Comparison of ENCODE assay signal across 18 cellular contexts in the genomic region with DNA sequence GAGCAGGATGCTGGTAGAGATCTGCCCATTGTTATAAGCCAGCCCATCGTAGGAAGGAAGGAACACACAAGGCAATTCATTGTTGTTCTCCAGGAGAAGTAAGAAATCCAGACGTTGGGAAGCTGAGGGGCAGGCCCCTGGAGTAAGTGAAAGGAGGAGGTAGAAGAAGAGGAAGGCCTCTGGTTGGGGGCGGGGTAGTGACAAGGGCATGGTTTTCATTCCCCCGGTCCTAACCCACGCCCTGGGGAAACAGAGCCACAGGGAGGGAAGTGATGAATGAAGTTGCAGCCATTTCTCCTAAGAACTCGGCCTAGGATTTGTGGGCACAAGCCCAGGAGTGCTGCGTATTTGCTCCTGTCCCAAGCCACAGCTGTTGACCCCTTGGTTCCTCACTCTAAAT. TPM values are rescaled to one million over a fixed set of nuclear protein-coding genes. Genes with fewer than 3 reads are reported as not detected.
A peak's percentile ranks its signal among the peaks of the same experiment; 100 is the strongest.
DNase-seq lines count a peak whose midpoint lies in the region; ATAC-seq, FAIRE-seq and TF ChIP-seq lines count a peak whose summit lies in the region.
"Had no signal": no experiment of that assay in that cellular context is flagged by ENCODE, and none has a peak within 500 bp of the region (broad histone marks: within the 10 kb centered on the region; RNA-seq: fewer than 3 reads in every experiment).

No MANE protein-coding gene starts in this region.

- peak overlapping the region; percentile 29 for H3K4me2 ChIP-seq in fibroblast of lung (ENCODE audit: extremely low read depth, insufficient read depth, low read length)
- H3K4me2 ChIP-seq in osteoblast (ENCODE audit: insufficient read depth, low read length), result no peak overlapping the region
- H3K4me2 ChIP-seq: BLaER1 had no signal

- peaks cover 64% of the 10 kb centered on the region for H3K79me2 ChIP-seq in fibroblast of lung (ENCODE audit: control insufficient read depth, insufficient read depth, low read length)
- H3K79me2 ChIP-seq in osteoblast (ENCODE audit: insufficient read depth, low read length), result peaks cover 11% of the 10 kb centered on the region

- no peaks in the 10 kb centered on the region for H3K9me3 ChIP-seq in CD4-positive, alpha-beta memory T cell (ENCODE audit: control insufficient read depth in 1 of 2, low read length in 2 of 2)
- no peaks in the 10 kb centered on the region for H3K9me3 ChIP-seq in fibroblast of lung (ENCODE audit: control insufficient read depth, insufficient read depth, low read depth, low read length)
- no peaks in the 10 kb centered on the region for H3K9me3 ChIP-seq in osteoblast (ENCODE audit: low read depth, low read length)
- H3K9me3 ChIP-seq: colonic mucosa had no signal

- no peak overlapping the region for H3K4me3 ChIP-seq in CD4-positive, alpha-beta memory T cell (ENCODE audit: low read length in 2 of 2)
- peak overlapping the region in 1 of 4 experiments; percentile 7 for H3K4me3 ChIP-seq in fibroblast of lung (replicated peaks in 1 of 4; ENCODE audit: control extremely low read depth in 1 of 4, insufficient read depth in 1 of 4, low read depth in 3 of 4, low read length in 4 of 4)
- no peak overlapping the region for H3K4me3 ChIP-seq in osteoblast (ENCODE audit: insufficient read depth, low read length)
- H3K4me3 ChIP-seq: BLaER1, colonic mucosa had no signal

- TF ChIP-seq CTCF in fibroblast of lung (conservative IDR thresholded peaks at IDR 0.05 in 1 of 2, IDR thresholded peaks at IDR 0.05 in 1 of 2; ENCODE audit: low read depth in 1 of 2, low read length in 2 of 2) (no peak), osteoblast (IDR thresholded peaks at IDR 0.05; ENCODE audit: extremely low read depth, low read depth, low read length) (no peak)

- H4K20me1 ChIP-seq in fibroblast of lung (ENCODE audit: control insufficient read depth, extremely low read depth, insufficient read depth, low read length) (no peaks in the 10 kb centered on the region), osteoblast (ENCODE audit: insufficient read depth, low read length) (peaks cover 3% of the 10 kb centered on the region)

- H3K4me1 ChIP-seq in CD4-positive, alpha-beta memory T cell (ENCODE audit: insufficient read depth, low read length), result peaks cover 98% of the 10 kb centered on the region
- H3K4me1 ChIP-seq in fibroblast of lung (ENCODE audit: control insufficient read depth, extremely low read depth, insufficient read depth, low read length), result peaks cover 29% of the 10 kb centered on the region
- H3K4me1 ChIP-seq in osteoblast (ENCODE audit: insufficient read depth, low read length), result peaks cover 14% of the 10 kb centered on the region

- H3K9me3 Mint-ChIP-seq in CD4-positive, alpha-beta memory T cell, result no peaks in the 10 kb centered on the region

- in situ Hi-C loops in SK-MEL-5 (cut with HindIII; ENCODE audit: low pct_unique_long_range_greater_than_20kb, low sequenced_read_pairs), result no loop called here

- no peak for DNase-seq in CD4-positive, alpha-beta memory T cell
- peak; percentile 28 for DNase-seq in SK-MEL-5 (ENCODE audit: low read depth, low spot score)
- DNase-seq in fibroblast of lung (ENCODE audit: low read depth in 2 of 2), result no peak
- DNase-seq in osteoblast (ENCODE audit: insufficient read length, low spot score, missing footprints), result no peak
- DNase-seq in NCI-H146 treated with DMSO at 0.1 percent for 48 hours (lab: John Stamatoyannopoulos, UW; ENCODE audit: unreplicated experiment), result no peak
- DNase-seq in HTR-8/SVneo (ENCODE audit: insufficient read length, low spot score), result no peak
- DNase-seq: activated CD4-positive, alpha-beta T cell treated with anti-CD3 and anti-CD28 coated beads for 1 hour; amygdala; colonic mucosa; erythroblast; glutamatergic neuron; NCI-H1436 treated with DMSO at 0.1 percent for 48 hours; NCI-H345; NK-92 treated with Interleukin-12 subunit alpha and Interleukin-12 subunit beta, amount 100 ng/mL, for 24 hours had no signal

- no peak for ATAC-seq in GM18505 (IDR thresholded peaks at IDR 0.05; ENCODE audit: unreplicated experiment)

- peaks cover 37 to 72% of the 10 kb centered on the region in 2 donors for H3K36me3 Mint-ChIP-seq in CD4-positive, alpha-beta memory T cell

- peak overlapping the region in 6 of 8 donors; percentile 9 to 78 (median 64) for H3K4me3 Mint-ChIP-seq in CD4-positive, alpha-beta memory T cell
- H3K4me3 Mint-ChIP-seq: T-helper 1 cell treated with Interleukin-12 subunit alpha and Interleukin-12 subunit beta and Interleukin-4 antibody, amounts not matched to agents 30 μg/mL and 1 μg/mL, for 36 hours had no signal

- H3K4me1 Mint-ChIP-seq in CD4-positive, alpha-beta memory T cell, result peaks cover 66 to 95% (median 82%) of the 10 kb centered on the region in 4 donors

- no peak overlapping the region for H3K9ac ChIP-seq in fibroblast of lung (ENCODE audit: insufficient read depth, low read length)
- H3K9ac ChIP-seq: BLaER1 had no signal

- no peak for TF ChIP-seq POLR2A in GM18505 (IDR thresholded peaks at IDR 0.05; ENCODE audit: borderline replicate concordance, extremely low read depth, insufficient read depth, insufficient read length)

- POLR2A ChIA-PET in CD4-positive, alpha-beta memory T cell (lab: Charles Lee; ENCODE audit: partially characterized antibody), result interaction anchor here (2.5 to 21.5 kb wide), 2 partner anchors 15 to 17 kb away, joined by 9 to 435 read pairs; a partner anchor contains a TSS

- FAIRE-seq in HTR-8/SVneo (lab: Jason Lieb, UNC), result no peak
- FAIRE-seq: islet of Langerhans had no signal

- no peaks in the 10 kb centered on the region for H3K27me3 ChIP-seq in CD4-positive, alpha-beta memory T cell (ENCODE audit: insufficient read depth, low read length)
- H3K27me3 ChIP-seq in fibroblast of lung (ENCODE audit: control insufficient read depth, insufficient read depth, low read length) (no peaks in the 10 kb centered on the region), osteoblast (ENCODE audit: insufficient read depth, low read length) (no peaks in the 10 kb centered on the region)
- H3K27me3 ChIP-seq: BLaER1, colonic mucosa had no signal

- intact Hi-C loops in CD4-positive, alpha-beta memory T cell (cut with micrococcal nuclease), result no loop called here

- H3K27me3 Mint-ChIP-seq in CD4-positive, alpha-beta memory T cell, result no peaks in the 10 kb centered on the region

- CTCF ChIA-PET in CD4-positive, alpha-beta memory T cell (lab: Charles Lee; ENCODE audit: partially characterized antibody), result interaction anchor here (0.5 to 9.0 kb wide), 2 partner anchors 11 to 137 kb away, joined by 3 to 65 read pairs; no protein-coding TSS in a partner anchor

- peak overlapping the region; percentile 67 to 92 (median 87) for H3K27ac Mint-ChIP-seq in CD4-positive, alpha-beta memory T cell
- H3K27ac Mint-ChIP-seq: T-helper 1 cell treated with Interleukin-12 subunit alpha and Interleukin-12 subunit beta and Interleukin-4 antibody, amounts not matched to agents 30 μg/mL and 1 μg/mL, for 36 hours had no signal

- H3K36me3 ChIP-seq in CD4-positive, alpha-beta memory T cell (ENCODE audit: insufficient read depth, low read length), result peaks cover 5% of the 10 kb centered on the region
- H3K36me3 ChIP-seq in fibroblast of lung (ENCODE audit: control insufficient read depth, insufficient read depth, low read length), result peaks cover 7% of the 10 kb centered on the region
- peaks cover 5% of the 10 kb centered on the region for H3K36me3 ChIP-seq in osteoblast (ENCODE audit: insufficient read depth, low read length)
- H3K36me3 ChIP-seq: colonic mucosa had no signal

- H2AFZ ChIP-seq in fibroblast of lung (ENCODE audit: low read length) (no peak overlapping the region), osteoblast (ENCODE audit: low read length) (peak overlapping the region; percentile 36)

- H3K27ac ChIP-seq in CD4-positive, alpha-beta memory T cell (ENCODE audit: low read depth, low read length), result no peak overlapping the region
- no peak overlapping the region for H3K27ac ChIP-seq in fibroblast of lung (ENCODE audit: insufficient read depth, low read length)
- no peak overlapping the region for H3K27ac ChIP-seq in osteoblast (ENCODE audit: low read depth, low read length)
- H3K27ac ChIP-seq: BLaER1, colonic mucosa had no signal

RNA-seq across cellular contexts. Expression of a gene that starts 18.0 kb away (rescaled TPM):
- 100 to 1,000 TPM; 335 to 364 TPM for total RNA-seq in CD4-positive, alpha-beta memory T cell
- 100 to 1,000 TPM; 119 to 136 TPM for polyA plus RNA-seq in CD4-positive, alpha-beta memory T cell
- total RNA-seq in SK-MEL-5 (2014; rRNA removed; shearing (Covaris generic)), result 14.4 and 20.1 TPM in 2 replicates
- polyA plus RNA-seq in SK-MEL-5 (2015; cell fraction: cytosol; rRNA removed), result 20.2 and 23.3 TPM in 2 replicates
- polyA plus RNA-seq in SK-MEL-5 (2015; cell fraction: nucleus; rRNA removed), result 2.7 and 2.8 TPM in 2 replicates
- 351 and 926 TPM in 2 replicates for total RNA-seq in fibroblast of lung
- polyA plus RNA-seq in fibroblast of lung, result 320 and 604 TPM in 2 replicates
- polyA plus RNA-seq in fibroblast of lung (2012), result 201 and 407 TPM in 2 replicates
- 396 and 765 TPM in 2 replicates for polyA minus RNA-seq in fibroblast of lung (ENCODE audit: low replicate concordance)
- total RNA-seq in osteoblast, result 270 and 272 TPM in 2 replicates

Comparison
In these comparisons a context has a peak if more than half of its experiments do, and no peak if none do; other contexts are left out.
1. RNA of a gene that starts 18.0 kb away (total RNA-seq): 351 to 926 TPM in fibroblast of lung, 335 to 364 TPM in CD4-positive, alpha-beta memory T cell and 270 to 272 TPM in osteoblast; 14.4 to 20.1 TPM in SK-MEL-5; every median in the first group is over 10 times any median in the second.